In genomic region chr12:95473947-95474817, GRCh38 we compare ENCODE assay signal across 1 cellular context.
A peak's percentile ranks its signal among the peaks of the same experiment; 100 is the strongest.
TF ChIP-seq lines count a peak whose summit lies in the region.

Gene METAP2 (plus strand): TSS chr12:95474152. CDS start chr12:95474180, 28 bp downstream.

TF ChIP-seq in K562, 482 proteins besides CTCF, POLR2A, EP300 and RAD21 (continued from another document and continues in another):
- peak; percentile 89 for TF ChIP-seq SP2 (IDR thresholded peaks at IDR 0.05; ENCODE audit: extremely low read depth, low read depth, low read length, poor library complexity, severe bottlenecking)
- TF ChIP-seq BHLHE40 (IDR thresholded peaks at IDR 0.05; ENCODE audit: low read length), result peak; percentile 65
- TF ChIP-seq RCOR1 (IDR thresholded peaks at IDR 0.05; ENCODE audit: borderline replicate concordance in 1 of 2, low read depth in 2 of 2, low read length in 2 of 2), result no peak; a peak in 1 of 4 replicates
- peak; percentile 100 for TF ChIP-seq TAF1 (IDR thresholded peaks at IDR 0.05; ENCODE audit: control insufficient read depth, extremely low read depth, insufficient read depth, low read length, severe bottlenecking)
- no peak for TF ChIP-seq HNRNPH1 (optimal IDR thresholded peaks at IDR 0.05; ENCODE audit: low read depth, low read length)
- TF ChIP-seq, protein P1, sequence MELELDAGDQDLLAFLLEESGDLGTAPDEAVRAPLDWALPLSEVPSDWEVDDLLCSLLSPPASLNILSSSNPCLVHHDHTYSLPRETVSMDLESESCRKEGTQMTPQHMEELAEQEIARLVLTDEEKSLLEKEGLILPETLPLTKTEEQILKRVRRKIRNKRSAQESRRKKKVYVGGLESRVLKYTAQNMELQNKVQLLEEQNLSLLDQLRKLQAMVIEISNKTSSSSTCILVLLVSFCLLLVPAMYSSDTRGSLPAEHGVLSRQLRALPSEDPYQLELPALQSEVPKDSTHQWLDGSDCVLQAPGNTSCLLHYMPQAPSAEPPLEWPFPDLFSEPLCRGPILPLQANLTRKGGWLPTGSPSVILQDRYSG (tag; conservative IDR thresholded peaks at IDR 0.05; ENCODE audit: low read depth), result no peak
- TF ChIP-seq, protein P2, sequence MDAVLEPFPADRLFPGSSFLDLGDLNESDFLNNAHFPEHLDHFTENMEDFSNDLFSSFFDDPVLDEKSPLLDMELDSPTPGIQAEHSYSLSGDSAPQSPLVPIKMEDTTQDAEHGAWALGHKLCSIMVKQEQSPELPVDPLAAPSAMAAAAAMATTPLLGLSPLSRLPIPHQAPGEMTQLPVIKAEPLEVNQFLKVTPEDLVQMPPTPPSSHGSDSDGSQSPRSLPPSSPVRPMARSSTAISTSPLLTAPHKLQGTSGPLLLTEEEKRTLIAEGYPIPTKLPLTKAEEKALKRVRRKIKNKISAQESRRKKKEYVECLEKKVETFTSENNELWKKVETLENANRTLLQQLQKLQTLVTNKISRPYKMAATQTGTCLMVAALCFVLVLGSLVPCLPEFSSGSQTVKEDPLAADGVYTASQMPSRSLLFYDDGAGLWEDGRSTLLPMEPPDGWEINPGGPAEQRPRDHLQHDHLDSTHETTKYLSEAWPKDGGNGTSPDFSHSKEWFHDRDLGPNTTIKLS (IDR thresholded peaks at IDR 0.05; ENCODE audit: borderline replicate concordance, low read depth), result peak; percentile 14; the same call in 1 of the 2 replicates
- no peak for TF ChIP-seq NR0B1 (IDR thresholded peaks at IDR 0.05; ENCODE audit: partially characterized antibody)
- TF ChIP-seq YY1 (IDR thresholded peaks at IDR 0.05; ENCODE audit: borderline replicate concordance in 1 of 3, control insufficient read depth in 1 of 3, extremely low read depth in 1 of 3, insufficient read depth in 3 of 3, insufficient read length in 1 of 3, insufficient replicate concordance in 2 of 3, low read depth in 1 of 3, low read length in 2 of 3), result peak; percentile 73 to 94 (median 89)
- 0 out of 2 replicates have a peak, but pooled peaks have one; percentile 53 for TF ChIP-seq NR4A1 (CRISPR knock-in tag; IDR thresholded peaks at IDR 0.05)
- TF ChIP-seq NR4A1 (tag; IDR thresholded peaks at IDR 0.05), result no peak
- TF ChIP-seq, protein P3, sequence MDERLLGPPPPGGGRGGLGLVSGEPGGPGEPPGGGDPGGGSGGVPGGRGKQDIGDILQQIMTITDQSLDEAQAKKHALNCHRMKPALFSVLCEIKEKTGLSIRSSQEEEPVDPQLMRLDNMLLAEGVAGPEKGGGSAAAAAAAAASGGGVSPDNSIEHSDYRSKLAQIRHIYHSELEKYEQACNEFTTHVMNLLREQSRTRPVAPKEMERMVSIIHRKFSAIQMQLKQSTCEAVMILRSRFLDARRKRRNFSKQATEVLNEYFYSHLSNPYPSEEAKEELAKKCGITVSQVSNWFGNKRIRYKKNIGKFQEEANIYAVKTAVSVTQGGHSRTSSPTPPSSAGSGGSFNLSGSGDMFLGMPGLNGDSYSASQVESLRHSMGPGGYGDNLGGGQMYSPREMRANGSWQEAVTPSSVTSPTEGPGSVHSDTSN (CRISPR knock-in tag; IDR thresholded peaks at IDR 0.05; ENCODE audit: low read depth), result no peak
- TF ChIP-seq, protein P3 (tag; conservative IDR thresholded peaks at IDR 0.05; ENCODE audit: low read depth), result no peak
- TF ChIP-seq HCFC1 (IDR thresholded peaks at IDR 0.05; ENCODE audit: low read depth, low read length), result peak; percentile 73
- TF ChIP-seq, protein P4, sequence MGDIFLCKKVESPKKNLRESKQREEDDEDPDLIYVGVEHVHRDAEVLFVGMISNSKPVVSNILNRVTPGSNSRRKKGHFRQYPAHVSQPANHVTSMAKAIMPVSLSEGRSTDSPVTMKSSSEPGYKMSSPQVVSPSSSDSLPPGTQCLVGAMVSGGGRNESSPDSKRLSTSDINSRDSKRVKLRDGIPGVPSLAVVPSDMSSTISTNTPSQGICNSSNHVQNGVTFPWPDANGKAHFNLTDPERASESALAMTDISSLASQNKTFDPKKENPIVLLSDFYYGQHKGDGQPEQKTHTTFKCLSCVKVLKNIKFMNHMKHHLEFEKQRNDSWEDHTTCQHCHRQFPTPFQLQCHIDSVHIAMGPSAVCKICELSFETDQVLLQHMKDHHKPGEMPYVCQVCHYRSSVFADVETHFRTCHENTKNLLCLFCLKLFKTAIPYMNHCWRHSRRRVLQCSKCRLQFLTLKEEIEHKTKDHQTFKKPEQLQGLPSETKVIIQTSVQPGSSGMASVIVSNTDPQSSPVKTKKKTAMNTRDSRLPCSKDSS (IDR thresholded peaks at IDR 0.05; ENCODE audit: low read depth, partially characterized antibody), result no peak
- peak in 1 of 2 experiments; percentile 79; a peak in 2 of 4 replicates for TF ChIP-seq TEAD1 (CRISPR knock-in tag; IDR thresholded peaks at IDR 0.05)
- TF ChIP-seq ATF2 (CRISPR knock-in tag; IDR thresholded peaks at IDR 0.05), result no peak
- TF ChIP-seq ZBTB17 (CRISPR knock-in tag; IDR thresholded peaks at IDR 0.05), result 0 out of 2 replicates have a peak, but pooled peaks have one; percentile 36
- TF ChIP-seq NFE2L1 (tag; IDR thresholded peaks at IDR 0.05; ENCODE audit: borderline replicate concordance, low read depth), result no peak
- no peak for TF ChIP-seq FOXK1 (CRISPR knock-in tag; IDR thresholded peaks at IDR 0.05; ENCODE audit: borderline replicate concordance)
- TF ChIP-seq MTA3 (IDR thresholded peaks at IDR 0.05; ENCODE audit: borderline replicate concordance), result peak; percentile 55; the same call in 1 of the 2 replicates
- TF ChIP-seq GATAD2A (IDR thresholded peaks at IDR 0.05), result peak; percentile 92; the same call in 1 of the 2 replicates
- TF ChIP-seq ZNF274 (IDR thresholded peaks at IDR 0.05; ENCODE audit: borderline replicate concordance, low read depth, low read length), result no peak
- 0 out of 2 replicates have a peak, but pooled peaks have one; percentile 14 for TF ChIP-seq ARID1B (IDR thresholded peaks at IDR 0.05)
- TF ChIP-seq ZNF311 (CRISPR knock-in tag; IDR thresholded peaks at IDR 0.05), result no peak
- no peak for TF ChIP-seq KLF13 (tag; IDR thresholded peaks at IDR 0.05; ENCODE audit: borderline replicate concordance, low read depth)
- TF ChIP-seq GTF2F1 (IDR thresholded peaks at IDR 0.05; ENCODE audit: low read depth, low read length), result peak; percentile 90
- peak in 1 of 2 experiments; percentile 77; a peak in 3 of 4 replicates for TF ChIP-seq MNT (conservative IDR thresholded peaks at IDR 0.05)
- TF ChIP-seq RB1 (IDR thresholded peaks at IDR 0.05; ENCODE audit: low read depth), result 0 out of 2 replicates have a peak, but pooled peaks have one; percentile 56
- 0 out of 2 replicates have a peak, but pooled peaks have one; percentile 53 for TF ChIP-seq MTF1 (CRISPR knock-in tag; IDR thresholded peaks at IDR 0.05; ENCODE audit: borderline replicate concordance)
- TF ChIP-seq POLR2G (IDR thresholded peaks at IDR 0.05; ENCODE audit: low read depth, low read length), result peak; percentile 99
- TF ChIP-seq MCM5 (IDR thresholded peaks at IDR 0.05; ENCODE audit: low read depth), result no peak
- TF ChIP-seq GTF2E2 (tag; IDR thresholded peaks at IDR 0.05), result peak; percentile 92
- TF ChIP-seq TGIF2 (CRISPR knock-in tag; IDR thresholded peaks at IDR 0.05), result no peak
- TF ChIP-seq ZNF253 (CRISPR knock-in tag; conservative IDR thresholded peaks at IDR 0.05), result no peak
- peak; percentile 96 for TF ChIP-seq ZSCAN29 (IDR thresholded peaks at IDR 0.05)
- TF ChIP-seq TCF7L2 (IDR thresholded peaks at IDR 0.05; ENCODE audit: low read depth, low read length), result no peak
- TF ChIP-seq SMARCC2 (IDR thresholded peaks at IDR 0.05; ENCODE audit: low read depth), result no peak
- TF ChIP-seq PATZ1 (CRISPR knock-in tag; IDR thresholded peaks at IDR 0.05; ENCODE audit: borderline replicate concordance), result no peak
- no peak for TF ChIP-seq FOXJ3 (CRISPR knock-in tag; IDR thresholded peaks at IDR 0.05)
- no peak for TF ChIP-seq LCOR (CRISPR knock-in tag; IDR thresholded peaks at IDR 0.05)
